Comparison of ENCODE assay signal across 10 cellular contexts in genomic region chr14:61479746-61480502, GRCh38.
A peak's percentile ranks its signal among the peaks of the same experiment; 100 is the strongest.
DNase-seq lines count a peak whose midpoint lies in the region; TF ChIP-seq lines count a peak whose summit lies in the region.
"Had no signal": no experiment of that assay in that cellular context is flagged by ENCODE, and none has a peak within 500 bp of the region (broad histone marks: within the 10 kb centered on the region; RNA-seq: fewer than 3 reads in every experiment).

No MANE protein-coding gene starts in this region.

- H3K4me1 ChIP-seq in effector memory CD4-positive, alpha-beta T cell (ENCODE audit: control insufficient read depth, insufficient read depth, low read length, poor library complexity, severe bottlenecking) = peaks cover 55% of the 10 kb centered on the region
- H3K4me1 ChIP-seq in spleen = peaks cover 48 to 98% (median 60%) of the 10 kb centered on the region in 6 donors

- intact Hi-C loops in spleen (cut with DNase I; ENCODE audit: low total_unique reads) = no loop called here

- peaks cover 3% of the 10 kb centered on the region for H3K36me3 Mint-ChIP-seq in type B pancreatic cell
- no peaks in the 10 kb centered on the region for H3K36me3 Mint-ChIP-seq in glutamatergic neuron (ENCODE audit: unreplicated experiment)

- TF ChIP-seq CTCF in spleen (IDR thresholded peaks at IDR 0.05 in 8 of 11, conservative IDR thresholded peaks at IDR 0.05 in 3 of 11) = no peak
- no peak for TF ChIP-seq CTCF in type B pancreatic cell (conservative IDR thresholded peaks at IDR 0.05)
- no peak for TF ChIP-seq CTCF in glutamatergic neuron (IDR thresholded peaks at IDR 0.05; ENCODE audit: partially characterized antibody, unreplicated experiment)

- H3K36me3 ChIP-seq in effector memory CD4-positive, alpha-beta T cell (ENCODE audit: control insufficient read depth, insufficient read depth, low read length) = peaks cover 28% of the 10 kb centered on the region
- peaks cover 0 to 18% (median under 1%) of the 10 kb centered on the region in 6 donors for H3K36me3 ChIP-seq in spleen

- peaks cover 23% of the 10 kb centered on the region for H3K4me1 Mint-ChIP-seq in type B pancreatic cell (ENCODE audit: unreplicated experiment)
- H3K4me1 Mint-ChIP-seq in glutamatergic neuron (ENCODE audit: low read depth, unreplicated experiment) = peaks cover 3% of the 10 kb centered on the region

- H3K9me3 ChIP-seq in effector memory CD4-positive, alpha-beta T cell (ENCODE audit: control insufficient read depth, low read length) = no peaks in the 10 kb centered on the region
- H3K9me3 ChIP-seq in spleen = no peaks in the 10 kb centered on the region
- H3K9me3 ChIP-seq: mucosa of descending colon had no signal

- peak overlapping the region; percentile 95 for H3K27ac ChIP-seq in effector memory CD4-positive, alpha-beta T cell (ENCODE audit: insufficient read depth, low read length, poor library complexity, severe bottlenecking)
- H3K27ac ChIP-seq in spleen = peak overlapping the region; percentile 84 to 97 (median 96)
- H3K27ac ChIP-seq: SK-N-MC had no signal

- H3K4me3 Mint-ChIP-seq in type B pancreatic cell (no peak overlapping the region), glutamatergic neuron (ENCODE audit: unreplicated experiment) (no peak overlapping the region)

- no peak for TF ChIP-seq POLR2A in spleen (IDR thresholded peaks at IDR 0.05)

- no peaks in the 10 kb centered on the region for H3K27me3 ChIP-seq in effector memory CD4-positive, alpha-beta T cell (replicated peaks; ENCODE audit: control insufficient read depth, insufficient read depth, low read length, poor library complexity, severe bottlenecking)
- H3K27me3 ChIP-seq in spleen (replicated peaks in 1 of 7) = no peaks in the 10 kb centered on the region

- H3K9me3 Mint-ChIP-seq in type B pancreatic cell (no peaks in the 10 kb centered on the region), glutamatergic neuron (ENCODE audit: unreplicated experiment) (no peaks in the 10 kb centered on the region)

- DNase-seq in SIG-M5 treated with dmso at 0.1 percent for 504 hours (lab: John Stamatoyannopoulos, UW; ENCODE audit: unreplicated experiment) (peak; percentile 12), SIG-M5 (lab: John Stamatoyannopoulos, UW) (no peak), NCI-H146 treated with DMSO at 0.1 percent for 48 hours (lab: John Stamatoyannopoulos, UW; ENCODE audit: unreplicated experiment) (peak; percentile 15), spleen (no peak), type B pancreatic cell (ENCODE audit: extremely low spot score, unreplicated experiment) (no peak), NCI-H524 treated with DMSO at 0.1 percent for 48 hours (lab: John Stamatoyannopoulos, UW) (no peak), glutamatergic neuron (no peak)
- no peak for DNase-seq in effector memory CD4-positive, alpha-beta T cell
- DNase-seq: mucosa of descending colon had no signal

- H3K27me3 Mint-ChIP-seq in type B pancreatic cell = no peaks in the 10 kb centered on the region
- no peaks in the 10 kb centered on the region for H3K27me3 Mint-ChIP-seq in glutamatergic neuron (ENCODE audit: unreplicated experiment)

- WGBS in spleen, 5 donors = 67 to 86% (median 83%) methylated on average over 3 of the region's 3 CpGs

- H3K27ac Mint-ChIP-seq in type B pancreatic cell (no peak overlapping the region), glutamatergic neuron (ENCODE audit: unreplicated experiment) (no peak overlapping the region)

- H3K4me3 ChIP-seq in effector memory CD4-positive, alpha-beta T cell (ENCODE audit: insufficient read depth, low read depth, low read length, poor library complexity, severe bottlenecking) = no peak overlapping the region
- peak overlapping the region in 1 of 8 donors; percentile 63 for H3K4me3 ChIP-seq in spleen
- H3K4me3 ChIP-seq: mucosa of descending colon, SK-N-MC had no signal

Comparison
In these comparisons a context has a peak if more than half of its experiments do, and no peak if none do; other contexts are left out.
1. DNase-seq: peak in SIG-M5 treated with dmso at 0.1 percent for 504 hours (single experiment) and NCI-H146 treated with DMSO at 0.1 percent for 48 hours (single experiment); none in SIG-M5 (single experiment), effector memory CD4-positive, alpha-beta T cell (0 of 3), spleen (single experiment), type B pancreatic cell (single experiment), NCI-H524 treated with DMSO at 0.1 percent for 48 hours (single experiment) and glutamatergic neuron (single experiment).